In genomic region chr4:83282049-83282535, GRCh38 we compare ENCODE assay signal across 8 cellular contexts. TPM values are rescaled to one million over a fixed set of nuclear protein-coding genes. Genes with fewer than 3 reads are reported as not detected.
DNase-seq lines count a peak whose midpoint lies in the region; ATAC-seq, FAIRE-seq and TF ChIP-seq lines count a peak whose summit lies in the region.

No MANE protein-coding gene starts in this region.

- DNase-seq in DMS53 treated with DMSO at 0.1 percent for 48 hours (lab: John Stamatoyannopoulos, UW; ENCODE audit: unreplicated experiment) = peak; percentile 22
- peak; percentile 58 to 64 for DNase-seq in HL-60 (ENCODE audit: low read depth in 1 of 2, low spot score in 1 of 2)
- peak; percentile 23 for DNase-seq in RCC 7860 (ENCODE audit: low spot score)
- peak; percentile 53 for DNase-seq in activated naive CD4-positive, alpha-beta T cell treated with anti-CD3 and anti-CD28 coated beads, Interleukin-2, amount 50 U/mL, for 16 hours
- peak; percentile 62 for DNase-seq in hepatocyte (ENCODE audit: low spot score)
- peak; percentile 25 to 41 (median 31) for DNase-seq in stimulated activated CD4-positive, alpha-beta T cell treated with anti-CD3 and anti-CD28 coated beads, Interleukin-1b, Interleukin-23, amount 100 ng/mL, for 24 hours (ENCODE audit: low read depth in 4 of 4, low spot score in 1 of 4)

- H3K4me3 ChIP-seq in HL-60 (replicated peaks; ENCODE audit: insufficient read depth, low read length) = peak overlapping the region; percentile 26
- H3K4me3 ChIP-seq in hepatocyte = no peak overlapping the region

- peaks cover 10% of the 10 kb centered on the region for H3K4me1 ChIP-seq in hepatocyte (ENCODE audit: insufficient read depth)

- no peaks in the 10 kb centered on the region for H3K9me2 ChIP-seq in hepatocyte (replicated peaks; ENCODE audit: insufficient read depth)

- H3K79me2 ChIP-seq in hepatocyte = peaks cover 18% of the 10 kb centered on the region

- H4K20me1 ChIP-seq in hepatocyte (ENCODE audit: insufficient read depth, poor library complexity, severe bottlenecking) = no peaks in the 10 kb centered on the region

- no peak for ATAC-seq in GM21619 (IDR thresholded peaks at IDR 0.05; ENCODE audit: unreplicated experiment)
- no peak for ATAC-seq in GM19351 (IDR thresholded peaks at IDR 0.05; ENCODE audit: unreplicated experiment)

- peak overlapping the region; percentile 59 for H3K4me2 ChIP-seq in hepatocyte

- no peak overlapping the region for H2AFZ ChIP-seq in hepatocyte

- H3K9me3 ChIP-seq in hepatocyte (ENCODE audit: low read depth) = no peaks in the 10 kb centered on the region

- FAIRE-seq in RCC 7860 (lab: Jason Lieb, UNC) = peak; percentile 81

- 40% methylated on average over 4 of the region's 4 CpGs for WGBS in hepatocyte (ENCODE audit: low lambda C conversion rate, missing lambda C conversion rate)

- H3K27me3 ChIP-seq in HL-60 (ENCODE audit: insufficient read depth, poor library complexity, severe bottlenecking) = no peaks in the 10 kb centered on the region
- H3K27me3 ChIP-seq in hepatocyte = no peaks in the 10 kb centered on the region

- no peaks in the 10 kb centered on the region for H3K36me3 ChIP-seq in hepatocyte (replicated peaks; ENCODE audit: insufficient read depth, low read depth)

- peak overlapping the region; percentile 48 for H3K27ac ChIP-seq in HL-60 (replicated peaks)
- no peak overlapping the region for H3K27ac ChIP-seq in hepatocyte

- TF ChIP-seq CTCF in HL-60 (IDR thresholded peaks at IDR 0.05; ENCODE audit: insufficient read depth, low read length) (peak; percentile 60), hepatocyte (IDR thresholded peaks at IDR 0.05; ENCODE audit: poor library complexity) (peak; percentile 75)

RNA-seq across cellular contexts. Expression of gene COQ2, which starts 2.5 kb away (rescaled TPM):
- 13.4 and 15.3 TPM in 2 replicates for total RNA-seq in hepatocyte
- 16.4 and 18.6 TPM in 2 replicates for polyA plus RNA-seq in hepatocyte

RNA-seq across cellular contexts. Expression of gene HPSE, which starts 52.6 kb away (rescaled TPM):
- 1.7 and 3.7 TPM in 2 replicates for total RNA-seq in hepatocyte
- 3.8 and 8.0 TPM in 2 replicates for polyA plus RNA-seq in hepatocyte
